In genomic region chr17:77465358-77466041, GRCh38 we compare ENCODE assay signal across 9 cellular contexts.
DNase-seq lines count a peak whose midpoint lies in the region; ATAC-seq and TF ChIP-seq lines count a peak whose summit lies in the region.
"Had no signal": no experiment of that assay in that cellular context is flagged by ENCODE, and none has a peak within 500 bp of the region (broad histone marks: within the 10 kb centered on the region; RNA-seq: fewer than 3 reads in every experiment).

No MANE protein-coding gene starts in this region.

- no peak overlapping the region for H3K4me3 ChIP-seq in choroid plexus epithelial cell (ENCODE audit: low read depth, low read length)
- H3K4me3 ChIP-seq in stomach, result peak overlapping the region in 1 of 4 donors; percentile 30

- TF ChIP-seq CTCF in choroid plexus epithelial cell (conservative IDR thresholded peaks at IDR 0.05; ENCODE audit: low read depth, low read length), result no peak
- TF ChIP-seq CTCF in stomach (IDR thresholded peaks at IDR 0.05), result no peak

- H3K27me3 ChIP-seq in stomach, result no peaks in the 10 kb centered on the region

- ATAC-seq in HG03565 (IDR thresholded peaks at IDR 0.05; ENCODE audit: unreplicated experiment), result peak; percentile 36

- intact Hi-C loops in stomach (cut with DNase I; ENCODE audit: low total_unique reads), result no loop called here

- TF ChIP-seq POLR2A in stomach (IDR thresholded peaks at IDR 0.05), result no peak

- no peaks in the 10 kb centered on the region for H3K9me3 ChIP-seq in stomach

- DNase-seq in A172 (ENCODE audit: low spot score) (peak; percentile 64), GM19240 (ENCODE audit: insufficient read length, low spot score) (peak; percentile 79), UCSD-AML1 (lab: John Stamatoyannopoulos, UW; ENCODE audit: unreplicated experiment) (peak; percentile 83), choroid plexus epithelial cell (ENCODE audit: low read depth) (peak; percentile 74), medulla oblongata (ENCODE audit: extremely low spot score) (peak; percentile 84), stomach (peak; percentile 62), SK-N-DZ (ENCODE audit: low spot score) (no peak)

- H3K27ac ChIP-seq in stomach, result peak overlapping the region; percentile 52 to 87 (median 71)
- H3K27ac ChIP-seq: C4-2B had no signal

- peaks cover 0 to 26% (median 9%) of the 10 kb centered on the region in 4 donors for H3K36me3 ChIP-seq in stomach

- 20 to 38% (median 26%) methylated on average over 12 to 13 of the region's 13 CpGs for WGBS in stomach, 5 donors

- TF ChIP-seq EP300 in stomach (IDR thresholded peaks at IDR 0.05), result no peak

- peaks cover 60 to 95% (median 75%) of the 10 kb centered on the region in 4 donors for H3K4me1 ChIP-seq in stomach
